Comparison of ENCODE assay signal across 21 cellular contexts in the genomic region with DNA sequence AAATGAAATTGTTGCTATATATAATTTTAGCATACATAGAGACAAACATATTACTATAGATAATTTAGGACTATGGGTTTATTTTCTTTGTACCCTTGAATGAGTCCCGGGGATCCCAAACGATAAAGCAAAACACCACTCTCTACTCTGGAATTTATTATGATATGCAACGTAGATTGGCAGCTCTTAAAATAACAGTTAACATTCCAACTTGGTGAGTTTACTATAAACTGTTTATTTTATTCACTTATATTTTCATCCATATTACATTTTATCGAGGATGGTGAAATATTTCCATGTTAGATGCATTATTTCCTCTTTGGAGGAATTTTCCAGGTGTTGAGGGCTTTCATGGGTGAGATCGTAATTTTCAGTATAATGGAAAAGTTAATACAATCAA.
"Had no signal": no experiment of that assay in that cellular context is flagged by ENCODE, and none has a peak within 500 bp of the region (broad histone marks: within the 10 kb centered on the region; RNA-seq: fewer than 3 reads in every experiment).

No MANE protein-coding gene starts in this region.

- H3K27ac ChIP-seq: hepatocyte, lower lobe of right lung, parathyroid adenoma, thoracic aorta, upper lobe of left lung had no signal

- ATAC-seq: activated CD8-positive, alpha-beta T cell treated with anti-CD3 and anti-CD28 coated beads for 36 hours; esophagus mucosa; left colon; lower lobe of right lung; naive thymus-derived CD8-positive, alpha-beta T cell; sciatic nerve; stimulated activated effector memory CD8-positive, alpha-beta T cell treated with anti-CD3 and anti-CD28 coated beads, Interleukin-12 subunit alpha, Interleukin-12 subunit beta, amount 100 ng/mL, for 72 hours had no signal

- DNase-seq: activated CD4-positive, alpha-beta T cell treated with anti-CD3 and anti-CD28 coated beads, Interleukin-2, amount 10 ng/mL, durations not matched to agents 24 days and 14 days; activated CD8-positive, alpha-beta T cell treated with anti-CD3 and anti-CD28 coated beads for 36 hours; activated naive CD4-positive, alpha-beta T cell treated with anti-CD3 and anti-CD28 coated beads for 36 hours; activated T-cell treated with anti-CD3 and anti-CD28 coated beads, Interleukin-2, amount 50 U/mL, for 24 hours; aorta; cortex of kidney; effector CD4-positive, alpha-beta T cell; islet precursor cell; left colon; lower lobe of right lung; naive thymus-derived CD8-positive, alpha-beta T cell; stimulated activated CD4-positive, alpha-beta T cell treated with anti-CD3 and anti-CD28 coated beads, Interleukin-4, amount 100 ng/mL, for 24 hours; T-helper 1 cell; T1000; upper lobe of left lung had no signal

- H3K27me3 ChIP-seq: hepatocyte, upper lobe of left lung had no signal

- H3K4me1 ChIP-seq: lower lobe of right lung, parathyroid adenoma, upper lobe of left lung had no signal

- H3K36me3 ChIP-seq: lower lobe of right lung, thoracic aorta, upper lobe of left lung had no signal

- H2AFZ ChIP-seq: hepatocyte, parathyroid adenoma had no signal

- H3K4me3 ChIP-seq: hepatocyte, lower lobe of right lung, thoracic aorta, upper lobe of left lung had no signal

- H3K79me2 ChIP-seq: hepatocyte, parathyroid adenoma had no signal
